Comparison of ENCODE assay signal across 14 cellular contexts in the genomic region with DNA sequence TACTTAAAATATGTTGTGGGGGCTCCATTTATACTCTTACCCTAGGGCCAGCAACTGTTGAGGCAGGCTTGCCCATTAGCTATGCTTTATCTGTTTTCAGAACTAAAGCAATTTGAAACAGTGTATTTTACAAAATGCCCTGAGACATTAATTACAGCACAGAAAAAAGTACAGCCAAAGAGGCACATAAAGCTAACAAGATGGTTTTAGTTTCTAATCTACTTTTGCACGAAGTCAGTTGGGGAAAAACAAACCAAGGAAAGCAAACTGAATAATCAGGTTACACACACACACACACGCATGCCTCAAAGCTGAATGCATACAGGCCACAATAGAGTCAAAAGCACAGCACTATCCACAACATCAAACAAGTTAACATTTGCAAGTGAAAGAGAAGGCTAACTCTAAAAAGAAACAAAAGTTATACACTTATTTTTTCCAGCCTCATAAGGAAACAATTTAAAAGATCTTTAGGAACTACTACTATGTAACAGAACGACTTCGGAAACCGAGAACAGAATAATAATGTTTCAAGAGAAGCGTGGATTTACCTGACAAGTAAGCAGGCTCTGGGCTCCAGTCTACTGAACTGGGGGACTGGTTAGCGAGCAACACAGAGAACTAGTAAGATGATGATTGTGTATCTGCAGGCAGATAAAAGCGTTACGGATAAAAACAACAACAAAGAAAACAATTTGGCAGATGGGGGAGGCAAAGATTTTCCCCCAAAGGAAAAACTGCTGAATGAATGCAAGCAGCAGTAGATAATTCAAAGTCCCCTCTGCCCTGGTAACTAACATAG. TPM values are rescaled to one million over a fixed set of nuclear protein-coding genes. Genes with fewer than 3 reads are reported as not detected.
A peak's percentile ranks its signal among the peaks of the same experiment; 100 is the strongest.
DNase-seq lines count a peak whose midpoint lies in the region; ATAC-seq, FAIRE-seq and TF ChIP-seq lines count a peak whose summit lies in the region.
"Had no signal": no experiment of that assay in that cellular context is flagged by ENCODE, and none has a peak within 500 bp of the region (broad histone marks: within the 10 kb centered on the region; RNA-seq: fewer than 3 reads in every experiment).

No MANE protein-coding gene starts in this region.

- no peaks in the 10 kb centered on the region for H3K27me3 Mint-ChIP-seq in CD4-positive, alpha-beta memory T cell
- H3K27me3 Mint-ChIP-seq in activated T-helper 17 cell treated with anti-CD3 and anti-CD28 coated beads, Interleukin-2, amount 50 U/mL, for 72 hours = no peaks in the 10 kb centered on the region
- no peaks in the 10 kb centered on the region for H3K27me3 Mint-ChIP-seq in naive B cell
- peaks cover 56% of the 10 kb centered on the region for H3K27me3 Mint-ChIP-seq in WTC11 (ENCODE audit: low read depth)

- intact Hi-C loops in CD4-positive, alpha-beta memory T cell (cut with micrococcal nuclease) = no loop called here
- intact Hi-C loops in kidney (cut with DNase I) = no loop called here

- peak overlapping the region; percentile 42 to 83 (median 73) for H3K4me3 Mint-ChIP-seq in CD4-positive, alpha-beta memory T cell
- H3K4me3 Mint-ChIP-seq in activated T-helper 17 cell treated with anti-CD3 and anti-CD28 coated beads, Interleukin-2, amount 50 U/mL, for 72 hours = peak overlapping the region; percentile 72
- H3K4me3 Mint-ChIP-seq in naive B cell (peak overlapping the region in 7 of 8 donors; percentile 32 to 79 (median 58)), WTC11 (no peak overlapping the region)

- H3K27me3 ChIP-seq in CD4-positive, alpha-beta memory T cell (ENCODE audit: insufficient read depth, low read length) = no peaks in the 10 kb centered on the region

- POLR2A ChIA-PET in CD4-positive, alpha-beta memory T cell (lab: Charles Lee; ENCODE audit: partially characterized antibody) = interaction anchor here (0.9 kb wide), 1 partner anchor 9 kb away, joined by 3 read pairs; no protein-coding TSS in a partner anchor
- POLR2A ChIA-PET in WTC11 (lab: Charles Lee) = no interaction called here

- no peak for TF ChIP-seq CTCF in WTC11 (IDR thresholded peaks at IDR 0.05)
- no peak for TF ChIP-seq CTCF in kidney (IDR thresholded peaks at IDR 0.05; ENCODE audit: borderline replicate concordance, extremely low read depth, insufficient read depth)

- H3K27ac ChIP-seq in CD4-positive, alpha-beta memory T cell (ENCODE audit: low read depth, low read length) = no peak overlapping the region
- H3K27ac ChIP-seq in kidney (ENCODE audit: low read depth in 2 of 2, low read length in 2 of 2) = no peak overlapping the region
- H3K27ac ChIP-seq: RWPE1 had no signal

- ATAC-seq in activated T-helper 17 cell treated with anti-CD3 and anti-CD28 coated beads, Interleukin-2, amount 50 U/mL, for 72 hours (replicated peaks) = peak; percentile 38
- ATAC-seq in naive B cell (ENCODE audit: low read depth in 2 of 2) = no peak
- ATAC-seq in WTC11 = no peak
- ATAC-seq in HG02623 (IDR thresholded peaks at IDR 0.05; ENCODE audit: unreplicated experiment) = no peak
- ATAC-seq: left ventricle myocardium superior had no signal

- CTCF ChIA-PET in CD4-positive, alpha-beta memory T cell (lab: Charles Lee; ENCODE audit: partially characterized antibody) = interaction anchor here (8.4 kb wide), 1 partner anchor 16 kb away, joined by 120 read pairs; no protein-coding TSS in a partner anchor
- CTCF ChIA-PET in WTC11 (lab: Charles Lee) = no interaction called here

- H3K9me3 ChIP-seq in CD4-positive, alpha-beta memory T cell (ENCODE audit: control insufficient read depth in 1 of 2, low read length in 2 of 2) = no peaks in the 10 kb centered on the region
- H3K9me3 ChIP-seq in kidney (ENCODE audit: control insufficient read depth in 1 of 2, low read length in 2 of 2) = no peaks in the 10 kb centered on the region

- no peak overlapping the region for H3K4me3 ChIP-seq in CD4-positive, alpha-beta memory T cell (ENCODE audit: low read length in 2 of 2)
- H3K4me3 ChIP-seq in kidney (ENCODE audit: low read length in 2 of 2) = no peak overlapping the region

- H3K27ac Mint-ChIP-seq in CD4-positive, alpha-beta memory T cell = peak overlapping the region in 5 of 7 donors; percentile 6 to 78 (median 15)
- peak overlapping the region; percentile 31 for H3K27ac Mint-ChIP-seq in activated T-helper 17 cell treated with anti-CD3 and anti-CD28 coated beads, Interleukin-2, amount 50 U/mL, for 72 hours
- H3K27ac Mint-ChIP-seq in naive B cell (no peak overlapping the region), WTC11 (no peak overlapping the region)

- no peaks in the 10 kb centered on the region for H3K36me3 ChIP-seq in CD4-positive, alpha-beta memory T cell (ENCODE audit: insufficient read depth, low read length)
- no peaks in the 10 kb centered on the region for H3K36me3 ChIP-seq in kidney (ENCODE audit: control insufficient read depth in 1 of 2, insufficient read depth in 2 of 2, low read length in 2 of 2)

- peaks cover 0 to 3% of the 10 kb centered on the region in 2 donors for H3K36me3 Mint-ChIP-seq in CD4-positive, alpha-beta memory T cell
- H3K36me3 Mint-ChIP-seq in activated T-helper 17 cell treated with anti-CD3 and anti-CD28 coated beads, Interleukin-2, amount 50 U/mL, for 72 hours (ENCODE audit: low read depth) = no peaks in the 10 kb centered on the region
- no peaks in the 10 kb centered on the region for H3K36me3 Mint-ChIP-seq in naive B cell
- no peaks in the 10 kb centered on the region for H3K36me3 Mint-ChIP-seq in WTC11

- no peak for DNase-seq in CD4-positive, alpha-beta memory T cell
- DNase-seq in GM18507 (ENCODE audit: extremely low spot score, insufficient read length, low read depth) (no peak), naive B cell (no peak), WTC11 (ENCODE audit: low spot score) (no peak), kidney (no peak), NCI-H1930 (lab: John Stamatoyannopoulos, UW) (no peak)
- DNase-seq: activated gamma-delta T cell treated with Interleukin-2 at 50 U/mL for 16 hours; central memory CD4-positive, alpha-beta T cell; DMS79 treated with DMSO at 0.1 percent for 48 hours; H7; left ventricle myocardium superior had no signal

- H3K4me1 ChIP-seq in CD4-positive, alpha-beta memory T cell (ENCODE audit: insufficient read depth, low read length) = peaks cover 10% of the 10 kb centered on the region
- peaks cover 0 to 5% of the 10 kb centered on the region in 2 donors for H3K4me1 ChIP-seq in kidney (ENCODE audit: control insufficient read depth in 1 of 2, insufficient read depth in 1 of 2, low read depth in 1 of 2, low read length in 2 of 2)

- FAIRE-seq in GM18507 (lab: Jason Lieb, UNC) (peak; percentile 5), kidney (lab: Jason Lieb, UNC) (no peak)

- H3K9me3 Mint-ChIP-seq in CD4-positive, alpha-beta memory T cell = no peaks in the 10 kb centered on the region
- H3K9me3 Mint-ChIP-seq in activated T-helper 17 cell treated with anti-CD3 and anti-CD28 coated beads, Interleukin-2, amount 50 U/mL, for 72 hours = no peaks in the 10 kb centered on the region
- no peaks in the 10 kb centered on the region for H3K9me3 Mint-ChIP-seq in naive B cell
- H3K9me3 Mint-ChIP-seq in WTC11 = no peaks in the 10 kb centered on the region

- H3K4me1 Mint-ChIP-seq in CD4-positive, alpha-beta memory T cell = peaks cover 8 to 24% (median 16%) of the 10 kb centered on the region in 4 donors
- H3K4me1 Mint-ChIP-seq in activated T-helper 17 cell treated with anti-CD3 and anti-CD28 coated beads, Interleukin-2, amount 50 U/mL, for 72 hours = no peaks in the 10 kb centered on the region
- peaks cover 0 to 8% (median 5%) of the 10 kb centered on the region in 3 donors for H3K4me1 Mint-ChIP-seq in naive B cell
- H3K4me1 Mint-ChIP-seq in WTC11 = peaks cover 6% of the 10 kb centered on the region; the same call in 1 of the 2 replicates

- H3K9ac ChIP-seq in kidney (ENCODE audit: low read length in 2 of 2) = no peak overlapping the region

TF ChIP-seq in WTC11, 78 proteins besides CTCF, POLR2A, EP300 and RAD21 (continues in another document):
- TF ChIP-seq, protein P1, sequence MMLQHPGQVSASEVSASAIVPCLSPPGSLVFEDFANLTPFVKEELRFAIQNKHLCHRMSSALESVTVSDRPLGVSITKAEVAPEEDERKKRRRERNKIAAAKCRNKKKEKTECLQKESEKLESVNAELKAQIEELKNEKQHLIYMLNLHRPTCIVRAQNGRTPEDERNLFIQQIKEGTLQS (CRISPR knock-in tag; conservative IDR thresholded peaks at IDR 0.05) = no peak

RNA-seq across cellular contexts. Expression of a gene that starts 1.7 kb away (rescaled TPM):
- 1 to 10 TPM; 4.0 to 5.4 TPM for total RNA-seq in CD4-positive, alpha-beta memory T cell
- polyA plus RNA-seq in CD4-positive, alpha-beta memory T cell = 1 to 10 TPM in 1 of 2 donors, under 1 TPM in 1; 0.91 to 1.6 TPM
- 1 to 10 TPM; 2.5 to 6.7 TPM for total RNA-seq in activated T-helper 17 cell treated with anti-CD3 and anti-CD28 coated beads, Interleukin-2, amount 50 U/mL, for 72 hours
- polyA plus RNA-seq in naive B cell (ENCODE audit: low read depth in 6 of 6) (1 to 10 TPM in 1 of 6 donors, under 1 TPM in 4, not detected in 1; 0.10 to 1.1 (median 0.35) TPM), kidney (ENCODE audit: insufficient read depth, low read depth, low replicate concordance) (2.1 TPM)
- total RNA-seq in WTC11 (2021) (0.31 to 0.69 TPM (median 0.55 TPM) in 3 replicates), kidney (3.0 TPM)
- total RNA-seq: H7 had no signal

RNA-seq across cellular contexts. Expression of a gene that starts 8.4 kb away (rescaled TPM):
- total RNA-seq in CD4-positive, alpha-beta memory T cell = 10 to 100 TPM; 13.2 to 15.0 TPM
- 1 to 10 TPM; 2.2 to 2.8 TPM for polyA plus RNA-seq in CD4-positive, alpha-beta memory T cell
- total RNA-seq in activated T-helper 17 cell treated with anti-CD3 and anti-CD28 coated beads, Interleukin-2, amount 50 U/mL, for 72 hours = 1 to 10 TPM; 5.3 to 5.9 TPM
- polyA plus RNA-seq in naive B cell (ENCODE audit: low read depth in 6 of 6) (1 to 10 TPM in 4 of 6 donors, under 1 TPM in 1, not detected in 1; 0.84 to 2.4 (median 2.3) TPM), kidney (ENCODE audit: insufficient read depth, low read depth, low replicate concordance) (4.2 TPM)
- total RNA-seq in WTC11 (2021) (2.4 to 3.6 TPM (median 3.2 TPM) in 3 replicates), kidney (7.6 TPM)

RNA-seq across cellular contexts. Expression of a gene that starts 8.5 kb away (rescaled TPM):
- total RNA-seq in CD4-positive, alpha-beta memory T cell = 10 to 100 TPM; 43.7 to 44.1 TPM
- 10 to 100 TPM; 13.4 to 25.0 TPM for polyA plus RNA-seq in CD4-positive, alpha-beta memory T cell
- total RNA-seq in activated T-helper 17 cell treated with anti-CD3 and anti-CD28 coated beads, Interleukin-2, amount 50 U/mL, for 72 hours = 10 to 100 TPM; 16.6 to 20.9 TPM
- polyA plus RNA-seq in naive B cell (ENCODE audit: low read depth in 6 of 6) = 10 to 100 TPM; 12.0 to 25.1 (median 17.5) TPM
- total RNA-seq in WTC11 (2021) = 14.8 to 17.9 TPM (median 16.0 TPM) in 3 replicates
- total RNA-seq in kidney = 15.5 TPM
- 3.2 TPM for polyA plus RNA-seq in kidney (ENCODE audit: insufficient read depth, low read depth, low replicate concordance)

RNA-seq across cellular contexts. Expression of a gene that starts 26.5 kb away (rescaled TPM):
- 1 to 10 TPM; 4.1 to 4.4 TPM for total RNA-seq in CD4-positive, alpha-beta memory T cell
- polyA plus RNA-seq in CD4-positive, alpha-beta memory T cell = under 1 TPM in 1 of 2 donors, not detected in 1; 0.55 TPM
- total RNA-seq in activated T-helper 17 cell treated with anti-CD3 and anti-CD28 coated beads, Interleukin-2, amount 50 U/mL, for 72 hours = 1 to 10 TPM in 1 of 2 donors, under 1 TPM in 1; 0.56 to 2.6 TPM
- under 1 TPM in 1 of 6 donors, not detected in 5; 0.15 TPM for polyA plus RNA-seq in naive B cell (ENCODE audit: low read depth in 6 of 6)
- total RNA-seq in WTC11 (2021) = 1.0 to 1.4 TPM (median 1.3 TPM) in 3 replicates
- 2.4 TPM for total RNA-seq in kidney
- 0.47 TPM for polyA plus RNA-seq in kidney (ENCODE audit: insufficient read depth, low read depth, low replicate concordance)

Comparison
In these comparisons a context has a peak if more than half of its experiments do, and no peak if none do; other contexts are left out.
1. H3K27ac Mint-ChIP-seq: peak in CD4-positive, alpha-beta memory T cell (5 of 7) and activated T-helper 17 cell treated with anti-CD3 and anti-CD28 coated beads, Interleukin-2, amount 50 U/mL, for 72 hours (single experiment); none in naive B cell (0 of 6) and WTC11 (single experiment).